ENCODE assay signal across 22 cellular contexts in the genomic region with DNA sequence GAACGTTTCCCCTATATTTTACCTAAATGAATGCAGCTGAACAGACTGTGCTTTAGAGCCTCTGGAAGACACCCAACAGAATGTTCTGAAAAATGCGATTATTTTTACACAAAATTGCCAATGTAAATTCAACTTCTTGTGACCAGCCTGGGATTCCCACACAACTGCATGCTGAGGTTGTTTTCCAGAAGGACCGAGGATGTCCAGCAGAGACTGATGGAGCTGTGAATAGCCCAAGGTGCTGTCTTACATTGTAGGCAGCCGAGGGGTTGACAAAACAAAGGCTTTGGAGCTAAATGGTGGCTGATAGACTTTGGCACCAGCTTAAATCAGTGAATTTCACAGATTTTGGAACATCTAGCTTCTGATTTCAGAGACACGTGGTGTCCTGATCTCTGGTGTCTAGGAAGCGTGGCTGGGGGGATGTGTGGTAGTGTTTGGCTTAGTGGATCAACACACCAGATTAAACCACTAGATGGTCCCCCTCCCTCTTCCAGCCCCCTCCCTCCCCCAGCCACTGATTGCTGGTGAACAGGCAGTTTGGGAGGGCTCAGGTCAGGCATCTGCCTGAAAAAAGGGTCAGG.
DNase-seq lines count a peak whose midpoint lies in the region; ATAC-seq and TF ChIP-seq lines count a peak whose summit lies in the region.
"Had no signal": no experiment of that assay in that cellular context is flagged by ENCODE, and none has a peak within 500 bp of the region (broad histone marks: within the 10 kb centered on the region; RNA-seq: fewer than 3 reads in every experiment).

No MANE protein-coding gene starts in this region.

- TF ChIP-seq CTCF in endodermal cell (conservative IDR thresholded peaks at IDR 0.05) (no peak), mesothelial cell of epicardium (IDR thresholded peaks at IDR 0.05; ENCODE audit: unreplicated experiment) (no peak), psoas muscle (IDR thresholded peaks at IDR 0.05) (no peak), Caco-2 (IDR thresholded peaks at IDR 0.05; ENCODE audit: insufficient read depth in 1 of 2, low read depth in 1 of 2, low read length in 1 of 2, severe bottlenecking in 1 of 2, unreplicated experiment in 1 of 2) (no peak)

- no peaks in the 10 kb centered on the region for H3K36me3 Mint-ChIP-seq in endodermal cell (ENCODE audit: low read depth)
- no peaks in the 10 kb centered on the region for H3K36me3 Mint-ChIP-seq in mesothelial cell of epicardium
- H3K36me3 Mint-ChIP-seq in Caco-2 (ENCODE audit: insufficient read depth, unreplicated experiment): no peaks in the 10 kb centered on the region
- H3K36me3 Mint-ChIP-seq: CD4-positive, alpha-beta memory T cell had no signal

- no peaks in the 10 kb centered on the region for H3K9me3 ChIP-seq in endodermal cell (ENCODE audit: control insufficient read depth, low read length)
- no peaks in the 10 kb centered on the region for H3K9me3 ChIP-seq in psoas muscle
- no peaks in the 10 kb centered on the region for H3K9me3 ChIP-seq in Caco-2
- H3K9me3 ChIP-seq: A549 had no signal

- H3K9me3 Mint-ChIP-seq in endodermal cell (no peaks in the 10 kb centered on the region), mesothelial cell of epicardium (no peaks in the 10 kb centered on the region), Caco-2 (ENCODE audit: unreplicated experiment) (no peaks in the 10 kb centered on the region)
- H3K9me3 Mint-ChIP-seq: CD4-positive, alpha-beta memory T cell had no signal

- CTCF ChIA-PET in Caco-2 (lab: Charles Lee): no interaction called here

- no peak overlapping the region for H3K4me3 Mint-ChIP-seq in endodermal cell
- no peak overlapping the region for H3K4me3 Mint-ChIP-seq in mesothelial cell of epicardium
- no peak overlapping the region for H3K4me3 Mint-ChIP-seq in Caco-2 (ENCODE audit: unreplicated experiment)
- H3K4me3 Mint-ChIP-seq: CD4-positive, alpha-beta memory T cell had no signal

- 76% methylated on average over 4 to 5 of the region's 6 CpGs for WGBS in endodermal cell (ENCODE audit: insufficient coverage in 1 of 2, insufficient read length in 1 of 2), 2 experiments
- WGBS in psoas muscle, 3 donors: 35 to 49% (median 37%) methylated on average over 6 of the region's 6 CpGs

- BruUV-seq in Caco-2 (replicated peaks; lab: Mats Ljungman, UMichigan): no TSS peak

- ATAC-seq in psoas muscle: no peak
- no peak for ATAC-seq in GM18909 (IDR thresholded peaks at IDR 0.05; ENCODE audit: poor library complexity, unreplicated experiment)
- ATAC-seq: A549, GM12878, Right ventricle myocardium inferior, SK-N-SH treated with all-trans-retinoic acid at 6 μM for 48 hours had no signal

- H3K4me3 ChIP-seq in endodermal cell (ENCODE audit: low read length) (no peak overlapping the region), psoas muscle (no peak overlapping the region), Caco-2 (ENCODE audit: low read depth, low read length) (no peak overlapping the region)
- H3K4me3 ChIP-seq: A549, GM12878, SJCRH30 had no signal

- H3K4me1 ChIP-seq in endodermal cell (ENCODE audit: control insufficient read depth, insufficient read depth, low read length) (peaks cover 2% of the 10 kb centered on the region), psoas muscle (no peaks in the 10 kb centered on the region), Caco-2 (no peaks in the 10 kb centered on the region)
- H3K4me1 ChIP-seq: A549 had no signal

- no peak overlapping the region for H3K9ac ChIP-seq in endodermal cell (ENCODE audit: extremely low read depth, low read length, poor library complexity, severe bottlenecking)

- no peaks in the 10 kb centered on the region for H3K36me3 ChIP-seq in endodermal cell (ENCODE audit: control insufficient read depth, insufficient read depth, low read length)
- no peaks in the 10 kb centered on the region for H3K36me3 ChIP-seq in psoas muscle (ENCODE audit: insufficient read depth in 1 of 2, low read depth in 1 of 2)
- no peaks in the 10 kb centered on the region for H3K36me3 ChIP-seq in Caco-2 (ENCODE audit: control insufficient read depth, insufficient read depth, low read length)
- H3K36me3 ChIP-seq: SJCRH30 had no signal

- POLR2A ChIA-PET in Caco-2 (lab: Charles Lee): no interaction called here

- peaks cover 1% of the 10 kb centered on the region for H3K27me3 Mint-ChIP-seq in endodermal cell (ENCODE audit: insufficient read depth)
- no peaks in the 10 kb centered on the region for H3K27me3 Mint-ChIP-seq in mesothelial cell of epicardium (ENCODE audit: low read depth)
- no peaks in the 10 kb centered on the region for H3K27me3 Mint-ChIP-seq in Caco-2 (ENCODE audit: insufficient read depth, unreplicated experiment)

- H3K27ac ChIP-seq in endodermal cell (ENCODE audit: low read depth, low read length) (no peak overlapping the region), psoas muscle (no peak overlapping the region)
- H3K27ac ChIP-seq: A549, SJCRH30 had no signal

- DNase-seq in ELF-1 (ENCODE audit: low read depth, low spot score) (peak; percentile 49), NCI-H69 (lab: John Stamatoyannopoulos, UW) (peak; percentile 14), endodermal cell (peak; percentile 74), mesothelial cell of epicardium (ENCODE audit: low spot score in 2 of 2, unreplicated experiment in 2 of 2) (no peak), psoas muscle (no peak), Caco-2 (no peak)
- DNase-seq: C1 segment of cervical spinal cord; CD4-positive, alpha-beta memory T cell; COR-L47; GDM1; MV-4-11; NCI-H1105; NCI-H1694; NCI-H2029 treated with DMSO at 0.1 percent for 48 hours; NCI-H2227 treated with DMSO at 0.1 percent for 48 hours; NCI-H526 treated with DMSO at 0.1 percent for 48 hours; SJCRH30 had no signal

- no peaks in the 10 kb centered on the region for H3K27me3 ChIP-seq in endodermal cell (ENCODE audit: control insufficient read depth, insufficient read depth, low read length, poor library complexity, severe bottlenecking)
- no peaks in the 10 kb centered on the region for H3K27me3 ChIP-seq in psoas muscle (ENCODE audit: insufficient read depth in 3 of 3, low read length in 2 of 3)
- H3K27me3 ChIP-seq in Caco-2 (replicated peaks; ENCODE audit: control insufficient read depth, insufficient read depth, low read length): no peaks in the 10 kb centered on the region
- H3K27me3 ChIP-seq: SJCRH30 had no signal

- H3K27ac Mint-ChIP-seq in endodermal cell (no peak overlapping the region), mesothelial cell of epicardium (peak overlapping the region; percentile 25), Caco-2 (ENCODE audit: unreplicated experiment) (no peak overlapping the region)
- H3K27ac Mint-ChIP-seq: CD4-positive, alpha-beta memory T cell had no signal

- intact Hi-C loops in psoas muscle (cut with DNase I): no loop called here
- intact Hi-C loops in Caco-2 (cut with micrococcal nuclease; ENCODE audit: unreplicated experiment): no loop called here

- peaks cover 13% of the 10 kb centered on the region for H3K4me1 Mint-ChIP-seq in endodermal cell
- peaks cover 35% of the 10 kb centered on the region for H3K4me1 Mint-ChIP-seq in mesothelial cell of epicardium
- peaks cover 4% of the 10 kb centered on the region for H3K4me1 Mint-ChIP-seq in Caco-2 (ENCODE audit: low read depth, unreplicated experiment)
- H3K4me1 Mint-ChIP-seq: CD4-positive, alpha-beta memory T cell had no signal

Comparison
In these comparisons a context has a peak if more than half of its experiments do, and no peak if none do; other contexts are left out.
1. DNase-seq: peak in ELF-1 (single experiment), NCI-H69 (single experiment) and endodermal cell (single experiment); none in mesothelial cell of epicardium (0 of 2), psoas muscle (0 of 2) and Caco-2 (0 of 2).